In genomic region chr3:36960502-36960901, GRCh38 we compare ENCODE assay signal across 18 cellular contexts. TPM values are rescaled to one million over a fixed set of nuclear protein-coding genes. Genes with fewer than 3 reads are reported as not detected.
DNase-seq lines count a peak whose midpoint lies in the region; ATAC-seq, FAIRE-seq and TF ChIP-seq lines count a peak whose summit lies in the region.
"Had no signal": no experiment of that assay in that cellular context is flagged by ENCODE, and none has a peak within 500 bp of the region (broad histone marks: within the 10 kb centered on the region; RNA-seq: fewer than 3 reads in every experiment).

No MANE protein-coding gene starts in this region.

- H3K36me3 ChIP-seq in left ventricle myocardium inferior = no peaks in the 10 kb centered on the region
- H3K36me3 ChIP-seq in heart right ventricle = no peaks in the 10 kb centered on the region
- H3K36me3 ChIP-seq in K562 (ENCODE audit: control insufficient read depth, insufficient read depth, low read length) = no peaks in the 10 kb centered on the region
- H3K36me3 ChIP-seq: BLaER1 had no signal

- H3K9me3 ChIP-seq in left ventricle myocardium inferior (replicated peaks) (no peaks in the 10 kb centered on the region), heart right ventricle (no peaks in the 10 kb centered on the region), K562 (replicated peaks; ENCODE audit: control insufficient read depth, insufficient read depth, low read depth, low read length) (no peaks in the 10 kb centered on the region)
- H3K9me3 ChIP-seq: BLaER1, Caco-2 had no signal

- peaks cover 29% of the 10 kb centered on the region for H3K4me1 Mint-ChIP-seq in mesothelial cell of epicardium

- H3K27me3 Mint-ChIP-seq in mesothelial cell of epicardium (ENCODE audit: low read depth) = no peaks in the 10 kb centered on the region
- H3K27me3 Mint-ChIP-seq: CD8-positive, alpha-beta memory T cell had no signal

- no peaks in the 10 kb centered on the region for H4K20me1 ChIP-seq in K562 (replicated peaks; ENCODE audit: control insufficient read depth, insufficient read depth, low read length)
- H4K20me1 ChIP-seq: BLaER1 had no signal

- no peak for TF ChIP-seq EP300 in K562 (IDR thresholded peaks at IDR 0.05; ENCODE audit: low read length)

- CTCF ChIA-PET in K562 (lab: Yijun Ruan, JAX; ENCODE audit: low intra/inter-chr PET ratio) = no interaction called here

- WGBS in heart right ventricle, 2 donors = 89 to 96% methylated on average over 4 of the region's 4 CpGs
- WGBS in K562 (ENCODE audit: insufficient coverage, low coverage, missing lambda C conversion rate) = 77% methylated on average over 4 of the region's 4 CpGs

- no peaks in the 10 kb centered on the region for H3K36me3 Mint-ChIP-seq in mesothelial cell of epicardium

- POLR2A ChIA-PET in K562 (lab: Yijun Ruan, JAX) = interaction anchor here (2.9 kb wide), 1 partner anchor 9 kb away, joined by 19 read pairs; no protein-coding TSS in a partner anchor

- H3K27me3 ChIP-seq in left ventricle myocardium inferior (ENCODE audit: low read depth) = no peaks in the 10 kb centered on the region
- no peaks in the 10 kb centered on the region for H3K27me3 ChIP-seq in heart right ventricle
- H3K27me3 ChIP-seq in K562 (ENCODE audit: control insufficient read depth in 2 of 2, insufficient read depth in 2 of 2, low read length in 2 of 2) = no peaks in the 10 kb centered on the region
- H3K27me3 ChIP-seq: BLaER1 had no signal

- H3K27ac Mint-ChIP-seq in mesothelial cell of epicardium = no peak overlapping the region
- H3K27ac Mint-ChIP-seq: CD8-positive, alpha-beta memory T cell had no signal

- TF ChIP-seq CTCF in left ventricle myocardium inferior (IDR thresholded peaks at IDR 0.05; ENCODE audit: borderline replicate concordance) (peak; percentile 12), heart right ventricle (IDR thresholded peaks at IDR 0.05) (peak in 1 of 9 donors; percentile 36), K562 (IDR thresholded peaks at IDR 0.05 in 2 of 3, conservative IDR thresholded peaks at IDR 0.05 in 1 of 3; ENCODE audit: insufficient read depth in 2 of 3, low read depth in 1 of 3, low read length in 3 of 3) (no peak), mesothelial cell of epicardium (IDR thresholded peaks at IDR 0.05; ENCODE audit: unreplicated experiment) (peak; percentile 56), D721Med (IDR thresholded peaks at IDR 0.05; ENCODE audit: insufficient read depth, missing control alignments) (no peak)

- in situ Hi-C loops in K562 (cut with MboI) = no loop called here

- no TSS peak for BruUV-seq in K562 (replicated peaks; lab: Mats Ljungman, UMichigan)

- no peak for ATAC-seq in heart right ventricle
- no peak for ATAC-seq in K562
- ATAC-seq: HepG2 had no signal

- FAIRE-seq in K562 (lab: Jason Lieb, UNC) = no peak
- no peak for FAIRE-seq in D721Med (lab: Jason Lieb, UNC)
- FAIRE-seq: GM12891, HepG2, HTR-8/SVneo had no signal

- H3K4me1 ChIP-seq in left ventricle myocardium inferior = peaks cover 12% of the 10 kb centered on the region
- H3K4me1 ChIP-seq in heart right ventricle = peaks cover 0 to 14% (median 9%) of the 10 kb centered on the region in 9 donors
- peaks cover 14 to 35% of the 10 kb centered on the region in 2 experiments for H3K4me1 ChIP-seq in K562 (replicated peaks in 1 of 2; ENCODE audit: control insufficient read depth in 2 of 2, insufficient read depth in 2 of 2, low read length in 2 of 2)

- H3K27ac ChIP-seq in left ventricle myocardium inferior (replicated peaks) (no peak overlapping the region), heart right ventricle (no peak overlapping the region), K562 (ENCODE audit: extremely low read depth, low read depth, low read length) (no peak overlapping the region)
- H3K27ac ChIP-seq: 22Rv1, BLaER1, GM23248 had no signal

- H3K9me1 ChIP-seq in K562 (ENCODE audit: control insufficient read depth, insufficient read depth, low read length) = no peaks in the 10 kb centered on the region

- intact Hi-C loops in left ventricle myocardium inferior (cut with micrococcal nuclease) (no loop called here), heart right ventricle (cut with DNase I) (no loop called here), K562 (cut with micrococcal nuclease) (no loop called here)

- no peak for DNase-seq in left ventricle myocardium inferior
- DNase-seq in heart right ventricle = no peak
- DNase-seq in K562 (ENCODE audit: extremely low read depth in 1 of 4, low spot score in 3 of 4) = no peak
- no peak for DNase-seq in mesothelial cell of epicardium (ENCODE audit: low spot score in 2 of 2, unreplicated experiment in 2 of 2)
- DNase-seq in stimulated activated CD4-positive, alpha-beta T cell treated with anti-CD3 and anti-CD28 coated beads, Interleukin-2, amount 100 ng/mL, for 48 hours = no peak
- DNase-seq in stimulated activated CD4-positive, alpha-beta T cell treated with anti-CD3 and anti-CD28 coated beads, Interleukin-12 subunit alpha, Interleukin-12 subunit beta, amount 100 ng/mL, for 4 hours = no peak
- DNase-seq in D721Med (ENCODE audit: insufficient read length, low spot score) = no peak
- DNase-seq: AML-193; Caco-2; CD8-positive, alpha-beta memory T cell; DMS53; GM23248; H7 had no signal

- H3K4me3 Mint-ChIP-seq in mesothelial cell of epicardium = no peak overlapping the region
- H3K4me3 Mint-ChIP-seq: CD8-positive, alpha-beta memory T cell had no signal

- no peak overlapping the region for H2AFZ ChIP-seq in K562 (ENCODE audit: low read depth, low read length)
- H2AFZ ChIP-seq: GM23248 had no signal

- H3K9ac ChIP-seq in K562 (ENCODE audit: insufficient read depth in 1 of 2, low read depth in 2 of 2, low read length in 2 of 2) = no peak overlapping the region; a peak in 1 of 4 replicates
- H3K9ac ChIP-seq: BLaER1, GM23248 had no signal

- TF ChIP-seq RAD21 in K562 (CRISPR knock-in tag; conservative IDR thresholded peaks at IDR 0.05 in 1 of 2, IDR thresholded peaks at IDR 0.05 in 1 of 2) = no peak

- H3K4me3 ChIP-seq in left ventricle myocardium inferior (no peak overlapping the region), heart right ventricle (no peak overlapping the region), K562 (no peak overlapping the region)
- H3K4me3 ChIP-seq: BLaER1, GM23248 had no signal

- no peak overlapping the region for H3K4me2 ChIP-seq in K562 (ENCODE audit: insufficient read depth, low read length)
- H3K4me2 ChIP-seq: BLaER1 had no signal

- no peaks in the 10 kb centered on the region for H3K79me2 ChIP-seq in K562 (ENCODE audit: control insufficient read depth, insufficient read depth, low read length)

- H3K9me3 Mint-ChIP-seq in mesothelial cell of epicardium = no peaks in the 10 kb centered on the region
- H3K9me3 Mint-ChIP-seq: CD8-positive, alpha-beta memory T cell had no signal

- TF ChIP-seq POLR2A in K562 (conservative IDR thresholded peaks at IDR 0.05) = no peak

RNA-seq across cellular contexts. Expression of gene TRANK1, which starts 15.6 kb away (rescaled TPM):
- 6.6 TPM for total RNA-seq in left ventricle myocardium inferior
- 10 to 100 TPM in 1 of 10 donors, 1 to 10 TPM in 9; 2.5 to 20.8 (median 5.3) TPM for total RNA-seq in heart right ventricle
- polyA plus RNA-seq in heart right ventricle = 1 to 10 TPM; 1.3 to 3.6 TPM
- total RNA-seq in K562 (2011; cell fraction: chromatin; rRNA removed; ENCODE audit: low replicate concordance) = 7.4 and 9.9 TPM in 2 replicates
- 3.3 and 10.8 TPM in 2 replicates for total RNA-seq in K562 (2011; cell fraction: nucleolus; rRNA removed)
- 2.7 and 3.0 TPM in 2 replicates for total RNA-seq in K562 (2011; cell fraction: nucleoplasm; rRNA removed)
- 2.0 and 2.5 TPM in 2 replicates for total RNA-seq in K562 (2014; rRNA removed)
- 2.6 and 2.7 TPM in 2 replicates for total RNA-seq in K562 (2014; rRNA removed; fragmentation: Illumina TruSeq; extraction: Trizol)
- total RNA-seq in K562 (2015; rRNA removed; fragmentation: Illumina TruSeq; extraction: Trizol) = 3.8 and 4.8 TPM in 2 replicates
- total RNA-seq in K562 (2021) = 3.9 and 5.3 TPM in 2 replicates
- polyA plus RNA-seq in K562 (2011; rRNA removed) = 4.1 and 10.6 TPM in 2 replicates
- 2.8 and 8.1 TPM in 2 replicates for polyA plus RNA-seq in K562 (2011; cell fraction: cytosol; rRNA removed)
- 8.2 and 15.6 TPM in 2 replicates for polyA plus RNA-seq in K562 (2011; cell fraction: nucleus; rRNA removed)
- polyA plus RNA-seq in K562 (2012) = 6.2 and 9.6 TPM in 2 replicates
- 2.1 TPM in 2 replicates for polyA plus RNA-seq in K562 (2014; fragmentation: Illumina TruSeq; extraction: Trizol)
- under 1 TPM; 0.41 to 0.49 TPM for polyA plus RNA-seq in K562 (2014; fragmentation: Nextera tagmentation; extraction: Ambion mirVana)
- 1.3 and 1.8 TPM in 2 replicates for polyA plus RNA-seq in K562 (2014; rRNA removed)
- 11.5 and 31.8 TPM in 2 replicates for polyA minus RNA-seq in K562 (2011; rRNA and poly(A)+ RNA removed)
- polyA minus RNA-seq in K562 (2011; cell fraction: cytosol; rRNA and poly(A)+ RNA removed) = 6.2 and 17.5 TPM in 2 replicates
- 7.0 and 17.7 TPM in 2 replicates for polyA minus RNA-seq in K562 (2011; cell fraction: nucleus; rRNA and poly(A)+ RNA removed)
- total RNA-seq in mesothelial cell of epicardium = 68.3 to 80.4 TPM (median 76.8 TPM) in 3 replicates

RNA-seq across cellular contexts. Expression of gene EPM2AIP1, which starts 32.4 kb away (rescaled TPM):
- 25.4 TPM for total RNA-seq in left ventricle myocardium inferior
- 10 to 100 TPM; 21.0 to 36.3 (median 28.3) TPM for total RNA-seq in heart right ventricle
- polyA plus RNA-seq in heart right ventricle = 10 to 100 TPM in 1 of 2 donors, 1 to 10 TPM in 1; 6.1 to 13.6 TPM
- 36.0 and 108 TPM in 2 replicates for total RNA-seq in K562 (2011; cell fraction: chromatin; rRNA removed; ENCODE audit: low replicate concordance)
- total RNA-seq in K562 (2011; cell fraction: nucleolus; rRNA removed) = 30.2 and 35.8 TPM in 2 replicates
- 78.0 and 139 TPM in 2 replicates for total RNA-seq in K562 (2011; cell fraction: nucleoplasm; rRNA removed)
- 14.6 and 16.3 TPM in 2 replicates for total RNA-seq in K562 (2014; rRNA removed)
- total RNA-seq in K562 (2014; rRNA removed; fragmentation: Illumina TruSeq; extraction: Trizol) = 29.0 and 29.5 TPM in 2 replicates
- total RNA-seq in K562 (2015; rRNA removed; fragmentation: Illumina TruSeq; extraction: Trizol) = 30.7 and 38.3 TPM in 2 replicates
- 19.3 and 22.6 TPM in 2 replicates for total RNA-seq in K562 (2021)
- polyA plus RNA-seq in K562 (2011; rRNA removed) = 44.8 and 47.2 TPM in 2 replicates
- polyA plus RNA-seq in K562 (2011; cell fraction: cytosol; rRNA removed) = 9.6 and 28.4 TPM in 2 replicates
- 82.8 and 119 TPM in 2 replicates for polyA plus RNA-seq in K562 (2011; cell fraction: nucleus; rRNA removed)
- polyA plus RNA-seq in K562 (2012) = 16.8 and 23.8 TPM in 2 replicates
- polyA plus RNA-seq in K562 (2014; fragmentation: Illumina TruSeq; extraction: Trizol) = 20.9 and 25.2 TPM in 2 replicates
- polyA plus RNA-seq in K562 (2014; fragmentation: Nextera tagmentation; extraction: Ambion mirVana) = 1 to 10 TPM; 6.7 to 9.2 TPM
- polyA plus RNA-seq in K562 (2014; rRNA removed) = 21.7 and 29.1 TPM in 2 replicates
- polyA minus RNA-seq in K562 (2011; rRNA and poly(A)+ RNA removed) = 58.8 and 67.3 TPM in 2 replicates
- polyA minus RNA-seq in K562 (2011; cell fraction: cytosol; rRNA and poly(A)+ RNA removed) = 13.6 and 14.8 TPM in 2 replicates
- 86.4 and 147 TPM in 2 replicates for polyA minus RNA-seq in K562 (2011; cell fraction: nucleus; rRNA and poly(A)+ RNA removed)
- total RNA-seq in mesothelial cell of epicardium = 37.3 to 40.2 TPM (median 39.4 TPM) in 3 replicates

RNA-seq across cellular contexts. Expression of gene MLH1, which starts 32.8 kb away (rescaled TPM):
- total RNA-seq in left ventricle myocardium inferior = 55.6 TPM
- 10 to 100 TPM; 48.8 to 61.7 (median 52.5) TPM for total RNA-seq in heart right ventricle
- 10 to 100 TPM; 26.0 to 29.5 TPM for polyA plus RNA-seq in heart right ventricle
- total RNA-seq in K562 (2011; cell fraction: chromatin; rRNA removed; ENCODE audit: low replicate concordance) = 83.9 and 136 TPM in 2 replicates
- total RNA-seq in K562 (2011; cell fraction: nucleolus; rRNA removed) = 66.8 and 72.0 TPM in 2 replicates
- total RNA-seq in K562 (2011; cell fraction: nucleoplasm; rRNA removed) = 70.8 and 71.4 TPM in 2 replicates
- total RNA-seq in K562 (2014; rRNA removed) = 106 and 123 TPM in 2 replicates
- 116 and 132 TPM in 2 replicates for total RNA-seq in K562 (2014; rRNA removed; fragmentation: Illumina TruSeq; extraction: Trizol)
- 117 TPM in 2 replicates for total RNA-seq in K562 (2015; rRNA removed; fragmentation: Illumina TruSeq; extraction: Trizol)
- total RNA-seq in K562 (2021) = 76.0 and 76.4 TPM in 2 replicates
- polyA plus RNA-seq in K562 (2011; rRNA removed) = 103 and 144 TPM in 2 replicates
- 69.9 and 93.3 TPM in 2 replicates for polyA plus RNA-seq in K562 (2011; cell fraction: cytosol; rRNA removed)
- 67.3 and 75.6 TPM in 2 replicates for polyA plus RNA-seq in K562 (2011; cell fraction: nucleus; rRNA removed)
- polyA plus RNA-seq in K562 (2012) = 77.3 and 88.6 TPM in 2 replicates
- polyA plus RNA-seq in K562 (2014; fragmentation: Illumina TruSeq; extraction: Trizol) = 122 and 155 TPM in 2 replicates
- 100 to 1,000 TPM in 1 of 2 experiments, 10 to 100 TPM in 1; 81.6 to 134 TPM for polyA plus RNA-seq in K562 (2014; fragmentation: Nextera tagmentation; extraction: Ambion mirVana)
- 82.1 and 113 TPM in 2 replicates for polyA plus RNA-seq in K562 (2014; rRNA removed)
- 129 and 140 TPM in 2 replicates for polyA minus RNA-seq in K562 (2011; rRNA and poly(A)+ RNA removed)
- 39.0 and 63.0 TPM in 2 replicates for polyA minus RNA-seq in K562 (2011; cell fraction: cytosol; rRNA and poly(A)+ RNA removed)
- 68.0 and 99.2 TPM in 2 replicates for polyA minus RNA-seq in K562 (2011; cell fraction: nucleus; rRNA and poly(A)+ RNA removed)
- 36.3 to 38.3 TPM (median 37.1 TPM) in 3 replicates for total RNA-seq in mesothelial cell of epicardium

Comparison
In these comparisons a context has a peak if more than half of its experiments do, and no peak if none do; other contexts are left out.
1. CTCF ChIP-seq: peak in left ventricle myocardium inferior (single experiment) and mesothelial cell of epicardium (single experiment); none in K562 (0 of 3) and D721Med (single experiment).